10 cellular contexts compared by ENCODE assay signal in genomic region chr18:13471971-13472628, GRCh38.
DNase-seq lines count a peak whose midpoint lies in the region; ATAC-seq lines count a peak whose summit lies in the region.
"Had no signal": no experiment of that assay in that cellular context is flagged by ENCODE, and none has a peak within 500 bp of the region (broad histone marks: within the 10 kb centered on the region; RNA-seq: fewer than 3 reads in every experiment).

No MANE protein-coding gene starts in this region.

- no peaks in the 10 kb centered on the region for H3K27me3 ChIP-seq in layer of hippocampus (ENCODE audit: control insufficient read depth, insufficient read depth, low read length)

- H3K27ac Mint-ChIP-seq in T-helper 17 cell, result peak overlapping the region; percentile 72
- H3K27ac Mint-ChIP-seq in activated T-helper 1 cell treated with anti-CD3 and anti-CD28 coated beads, Interleukin-12 subunit alpha, Interleukin-12 subunit beta, Interleukin-2, Interleukin-4 antibody, amounts not matched to agents 30 ng/mL and 10 ng/mL and 1 ng/mL, durations not matched to agents 14 hours and 24 hours and 36 hours, result no peak overlapping the region

- ATAC-seq in T-helper 17 cell (no peak), GM21528 (IDR thresholded peaks at IDR 0.05; ENCODE audit: low FRiP score, unreplicated experiment) (no peak), GM18517 (IDR thresholded peaks at IDR 0.05; ENCODE audit: unreplicated experiment) (no peak), HG03175 (IDR thresholded peaks at IDR 0.05; ENCODE audit: unreplicated experiment) (no peak)

- no peaks in the 10 kb centered on the region for H3K27me3 Mint-ChIP-seq in T-helper 17 cell
- H3K27me3 Mint-ChIP-seq in activated T-helper 1 cell treated with anti-CD3 and anti-CD28 coated beads, Interleukin-12 subunit alpha, Interleukin-12 subunit beta, Interleukin-2, Interleukin-4 antibody, amounts not matched to agents 30 ng/mL and 10 ng/mL and 1 ng/mL, durations not matched to agents 14 hours and 24 hours and 36 hours (ENCODE audit: insufficient read depth), result no peaks in the 10 kb centered on the region

- in situ Hi-C loops in G401 (cut with HindIII; ENCODE audit: low sequenced_read_pairs), result no loop called here

- DNase-seq in Ammon's horn (ENCODE audit: low spot score) (peak; percentile 75), G401 (ENCODE audit: low spot score) (peak; percentile 61), T-helper 17 cell (no peak)
- DNase-seq in activated T-helper 1 cell treated with anti-CD3 and anti-CD28 coated beads, Interleukin-12 subunit alpha, Interleukin-12 subunit beta, Interleukin-2, Interleukin-4 antibody, amounts not matched to agents 30 ng/mL and 10 ng/mL and 1 ng/mL, durations not matched to agents 14 hours and 24 hours and 36 hours (ENCODE audit: low spot score), result no peak
- DNase-seq: central memory CD4-positive, alpha-beta T cell had no signal

- H3K4me1 Mint-ChIP-seq in T-helper 17 cell, result peaks cover 19% of the 10 kb centered on the region
- H3K4me1 Mint-ChIP-seq in activated T-helper 1 cell treated with anti-CD3 and anti-CD28 coated beads, Interleukin-12 subunit alpha, Interleukin-12 subunit beta, Interleukin-2, Interleukin-4 antibody, amounts not matched to agents 30 ng/mL and 10 ng/mL and 1 ng/mL, durations not matched to agents 14 hours and 24 hours and 36 hours (ENCODE audit: low read depth), result peaks cover 19% of the 10 kb centered on the region

- no peak overlapping the region for H3K4me3 Mint-ChIP-seq in T-helper 17 cell
- no peak overlapping the region for H3K4me3 Mint-ChIP-seq in activated T-helper 1 cell treated with anti-CD3 and anti-CD28 coated beads, Interleukin-12 subunit alpha, Interleukin-12 subunit beta, Interleukin-2, Interleukin-4 antibody, amounts not matched to agents 30 ng/mL and 10 ng/mL and 1 ng/mL, durations not matched to agents 14 hours and 24 hours and 36 hours

- no peaks in the 10 kb centered on the region for H3K9me3 ChIP-seq in T-helper 17 cell (ENCODE audit: control insufficient read depth, low read length, poor library complexity, severe bottlenecking)

- peaks cover 8% of the 10 kb centered on the region for H3K9me3 Mint-ChIP-seq in activated T-helper 1 cell treated with anti-CD3 and anti-CD28 coated beads, Interleukin-12 subunit alpha, Interleukin-12 subunit beta, Interleukin-2, Interleukin-4 antibody, amounts not matched to agents 30 ng/mL and 10 ng/mL and 1 ng/mL, durations not matched to agents 14 hours and 24 hours and 36 hours

- intact Hi-C loops in activated T-helper 1 cell treated with anti-CD3 and anti-CD28 coated beads, Interleukin-12 subunit alpha, Interleukin-12 subunit beta, Interleukin-2, Interleukin-4 antibody, amounts not matched to agents 30 ng/mL and 10 ng/mL and 1 ng/mL, durations not matched to agents 14 hours and 24 hours and 36 hours (cut with micrococcal nuclease), result no loop called here

- H3K36me3 Mint-ChIP-seq in T-helper 17 cell (ENCODE audit: low read depth), result peaks cover 6% of the 10 kb centered on the region
- H3K36me3 Mint-ChIP-seq in activated T-helper 1 cell treated with anti-CD3 and anti-CD28 coated beads, Interleukin-12 subunit alpha, Interleukin-12 subunit beta, Interleukin-2, Interleukin-4 antibody, amounts not matched to agents 30 ng/mL and 10 ng/mL and 1 ng/mL, durations not matched to agents 14 hours and 24 hours and 36 hours (ENCODE audit: low read depth), result peaks cover 22% of the 10 kb centered on the region

- peak overlapping the region; percentile 57 for H3K27ac ChIP-seq in layer of hippocampus (ENCODE audit: low read depth, low read length)
- H3K27ac ChIP-seq: C4-2B had no signal

Comparison
In these comparisons a context has a peak if more than half of its experiments do, and no peak if none do; other contexts are left out.
1. DNase-seq: peak in Ammon's horn (single experiment) and G401 (single experiment); none in T-helper 17 cell (0 of 3) and activated T-helper 1 cell treated with anti-CD3 and anti-CD28 coated beads, Interleukin-12 subunit alpha, Interleukin-12 subunit beta, Interleukin-2, Interleukin-4 antibody, amounts not matched to agents 30 ng/mL and 10 ng/mL and 1 ng/mL, durations not matched to agents 14 hours and 24 hours and 36 hours (single experiment).